Comparison of ENCODE assay signal across 16 cellular contexts in genomic region chr7:13848576-13849527, GRCh38.
DNase-seq lines count a peak whose midpoint lies in the region; ATAC-seq lines count a peak whose summit lies in the region.
"Had no signal": no experiment of that assay in that cellular context is flagged by ENCODE, and none has a peak within 500 bp of the region (broad histone marks: within the 10 kb centered on the region; RNA-seq: fewer than 3 reads in every experiment).

No MANE protein-coding gene starts in this region.

- H3K4ac ChIP-seq in mesenchymal stem cell (ENCODE audit: low read depth in 1 of 2, low read length in 2 of 2): peak overlapping the region; percentile 95 to 98

- peak overlapping the region; percentile 66 for H2AFZ ChIP-seq in mesenchymal stem cell (ENCODE audit: low read depth, low read length)

- H4K91ac ChIP-seq in mesenchymal stem cell (ENCODE audit: low read length): peak overlapping the region; percentile 95

- H4K20me1 ChIP-seq in BLaER1 treated with 17β-estradiol and CSF1 and Interleukin-3, amounts not matched to agents 10 nM and 100 nM: peaks cover 0 to 26% (median 0%) of the 10 kb centered on the region in 11 experiments; a peak in 2 of 22 replicates

- H2BK12ac ChIP-seq in mesenchymal stem cell (ENCODE audit: low read length in 2 of 2): peak overlapping the region; percentile 100

- intact Hi-C loops in activated naive CD4-positive, alpha-beta T cell treated with anti-CD3 and anti-CD28 coated beads for 36 hours (cut with micrococcal nuclease): no loop called here

- no peak for ATAC-seq in GM18870 (IDR thresholded peaks at IDR 0.05; ENCODE audit: unreplicated experiment)
- ATAC-seq in stimulated activated naive CD8-positive, alpha-beta T cell treated with anti-CD3 and anti-CD28 coated beads, Interleukin-15, Interleukin-2, amounts not matched to agents 100 U/mL and 50 U/mL, for 24 hours: no peak
- ATAC-seq: activated CD8-positive, alpha-beta T cell treated with anti-CD3 and anti-CD28 coated beads for 36 hours; foreskin keratinocyte; psoas muscle had no signal

- H3K14ac ChIP-seq in mesenchymal stem cell (ENCODE audit: low read length in 2 of 2): peak overlapping the region in 1 of 2 experiments; percentile 86

- no peaks in the 10 kb centered on the region for H3K36me3 Mint-ChIP-seq in activated naive CD4-positive, alpha-beta T cell treated with anti-CD3 and anti-CD28 coated beads for 36 hours (ENCODE audit: low read depth)

- no peak overlapping the region for H2BK5ac ChIP-seq in mesenchymal stem cell (ENCODE audit: low read depth, low read length, poor library complexity, severe bottlenecking)

- peak overlapping the region in 9 of 11 experiments; percentile 33 to 78 (median 54); a peak in 12 of 22 replicates for H3K4me2 ChIP-seq in BLaER1 treated with 17β-estradiol and CSF1 and Interleukin-3, amounts not matched to agents 10 nM and 100 nM
- H3K4me2 ChIP-seq in mesenchymal stem cell (ENCODE audit: low read length, poor library complexity, severe bottlenecking): no peak overlapping the region

- DNase-seq in MG63 (peak; percentile 42), cerebellum (ENCODE audit: low spot score) (peak; percentile 33), mesenchymal stem cell (no peak)
- DNase-seq in activated CD4-positive, CD25-positive, alpha-beta regulatory T cell treated with anti-CD3 and anti-CD28 coated beads, Interleukin-2, amount 50 U/mL, for 72 hours: no peak
- DNase-seq in stimulated activated naive CD8-positive, alpha-beta T cell treated with anti-CD3 and anti-CD28 coated beads, Interleukin-15, Interleukin-2, amounts not matched to agents 100 U/mL and 50 U/mL, for 24 hours: no peak
- no peak for DNase-seq in activated naive CD4-positive, alpha-beta T cell treated with anti-CD3 and anti-CD28 coated beads for 36 hours
- DNase-seq: activated CD8-positive, alpha-beta T cell treated with anti-CD3 and anti-CD28 coated beads for 36 hours; activated effector memory CD4-positive, alpha-beta T cell treated with Interleukin-2 at 50 U/mL for 16 hours; BE2C; foreskin keratinocyte; NCI-H2029 treated with DMSO at 0.1 percent for 48 hours; psoas muscle; SHP77; transverse colon had no signal

- CTCF ChIA-PET in activated naive CD4-positive, alpha-beta T cell treated with anti-CD3 and anti-CD28 coated beads for 36 hours (lab: Charles Lee): interaction anchor here (0.7 kb wide), 1 partner anchor 838 kb away, joined by 4 read pairs; no protein-coding TSS in a partner anchor

- peak overlapping the region; percentile 86 for H2BK120ac ChIP-seq in mesenchymal stem cell (ENCODE audit: low read depth, low read length)

- H3K27ac Mint-ChIP-seq in activated naive CD4-positive, alpha-beta T cell treated with anti-CD3 and anti-CD28 coated beads for 36 hours: no peak overlapping the region
- H3K27ac Mint-ChIP-seq: activated CD8-positive, alpha-beta T cell treated with anti-CD3 and anti-CD28 coated beads for 36 hours had no signal

- peak overlapping the region; percentile 99 for H4K8ac ChIP-seq in mesenchymal stem cell (ENCODE audit: low read length)

- no peaks in the 10 kb centered on the region for H3K27me3 Mint-ChIP-seq in activated naive CD4-positive, alpha-beta T cell treated with anti-CD3 and anti-CD28 coated beads for 36 hours (ENCODE audit: low read depth)
- H3K27me3 Mint-ChIP-seq: activated CD8-positive, alpha-beta T cell treated with anti-CD3 and anti-CD28 coated beads for 36 hours had no signal

- WGBS in mesenchymal stem cell: 98% methylated on average over 7 of the region's 7 CpGs

- peak overlapping the region in 4 of 11 experiments; percentile 64 to 76 (median 65); a peak in 5 of 22 replicates for H3K27ac ChIP-seq in BLaER1 treated with 17β-estradiol and CSF1 and Interleukin-3, amounts not matched to agents 10 nM and 100 nM
- H3K27ac ChIP-seq in mesenchymal stem cell (ENCODE audit: low read length, poor library complexity, severe bottlenecking): peak overlapping the region; percentile 5
- H3K27ac ChIP-seq: foreskin keratinocyte, psoas muscle had no signal

- peaks cover 18 to 38% (median 21%) of the 10 kb centered on the region in 10 experiments for H3K4me1 ChIP-seq in BLaER1 treated with 17β-estradiol and CSF1 and Interleukin-3, amounts not matched to agents 10 nM and 100 nM
- peaks cover 5% of the 10 kb centered on the region for H3K4me1 ChIP-seq in mesenchymal stem cell (ENCODE audit: control insufficient read depth, insufficient read depth, low read depth, low read length)
- H3K4me1 ChIP-seq: psoas muscle had no signal

- no peak overlapping the region for H3K4me3 Mint-ChIP-seq in activated naive CD4-positive, alpha-beta T cell treated with anti-CD3 and anti-CD28 coated beads for 36 hours
- H3K4me3 Mint-ChIP-seq: activated CD8-positive, alpha-beta T cell treated with anti-CD3 and anti-CD28 coated beads for 36 hours had no signal

- H3K9ac ChIP-seq in BLaER1 treated with 17β-estradiol and CSF1 and Interleukin-3, amounts not matched to agents 10 nM and 100 nM: no peak overlapping the region
- H3K9ac ChIP-seq in mesenchymal stem cell (ENCODE audit: low read length): peak overlapping the region; percentile 58

- peak overlapping the region; percentile 77 for H2BK15ac ChIP-seq in mesenchymal stem cell (ENCODE audit: low read depth, poor library complexity, severe bottlenecking)

- peak overlapping the region; percentile 96 for H2AK5ac ChIP-seq in mesenchymal stem cell (ENCODE audit: low read length, severe bottlenecking)

- no peak overlapping the region for H3K4me3 ChIP-seq in BLaER1 treated with 17β-estradiol and CSF1 and Interleukin-3, amounts not matched to agents 10 nM and 100 nM
- H3K4me3 ChIP-seq in MG63: no peak overlapping the region
- no peak overlapping the region for H3K4me3 ChIP-seq in mesenchymal stem cell (ENCODE audit: insufficient read depth in 1 of 2, low read depth in 1 of 2, low read length in 2 of 2)
- H3K4me3 ChIP-seq: psoas muscle, transverse colon had no signal

- H3K27me3 ChIP-seq in BLaER1 treated with 17β-estradiol and CSF1 and Interleukin-3, amounts not matched to agents 10 nM and 100 nM: peaks cover 0 to 91% (median 0%) of the 10 kb centered on the region in 11 experiments; a peak in 10 of 22 replicates
- H3K27me3 ChIP-seq in MG63 (no peaks in the 10 kb centered on the region), mesenchymal stem cell (ENCODE audit: control insufficient read depth in 1 of 2, insufficient read depth in 1 of 2, low read length in 2 of 2) (no peaks in the 10 kb centered on the region)
- H3K27me3 ChIP-seq: BE2C, transverse colon had no signal

- H3K9me3 Mint-ChIP-seq in activated naive CD4-positive, alpha-beta T cell treated with anti-CD3 and anti-CD28 coated beads for 36 hours: no peaks in the 10 kb centered on the region

- no peaks in the 10 kb centered on the region for H3K79me1 ChIP-seq in mesenchymal stem cell (replicated peaks; ENCODE audit: low read length, poor library complexity, severe bottlenecking)

- no peak overlapping the region for H3K23ac ChIP-seq in mesenchymal stem cell (ENCODE audit: low read length in 2 of 2)

- H3K18ac ChIP-seq in mesenchymal stem cell (ENCODE audit: low read depth in 1 of 2, low read length in 2 of 2): peak overlapping the region; percentile 92 to 99

- H3K36me3 ChIP-seq in BLaER1 treated with 17β-estradiol and CSF1 and Interleukin-3, amounts not matched to agents 10 nM and 100 nM: no peaks in the 10 kb centered on the region
- H3K36me3 ChIP-seq in MG63: no peaks in the 10 kb centered on the region
- no peaks in the 10 kb centered on the region for H3K36me3 ChIP-seq in mesenchymal stem cell (ENCODE audit: control insufficient read depth in 1 of 2, insufficient read depth in 2 of 2, low read depth in 1 of 2, low read length in 2 of 2)
- H3K36me3 ChIP-seq: BE2C, transverse colon had no signal

- peaks cover 6% of the 10 kb centered on the region for H3K4me1 Mint-ChIP-seq in activated naive CD4-positive, alpha-beta T cell treated with anti-CD3 and anti-CD28 coated beads for 36 hours (ENCODE audit: low read depth)

- H3K9me3 ChIP-seq in BLaER1 treated with 17β-estradiol and CSF1 and Interleukin-3, amounts not matched to agents 10 nM and 100 nM (replicated peaks in 1 of 11): no peaks in the 10 kb centered on the region
- no peaks in the 10 kb centered on the region for H3K9me3 ChIP-seq in MG63
- H3K9me3 ChIP-seq in mesenchymal stem cell (ENCODE audit: control insufficient read depth, low read length): no peaks in the 10 kb centered on the region
- H3K9me3 ChIP-seq: BE2C, psoas muscle, transverse colon had no signal

Comparison
In these comparisons a context has a peak if more than half of its experiments do, and no peak if none do; other contexts are left out.
1. DNase-seq: peak in MG63 (single experiment) and cerebellum (single experiment); none in mesenchymal stem cell (single experiment), activated CD4-positive, CD25-positive, alpha-beta regulatory T cell treated with anti-CD3 and anti-CD28 coated beads, Interleukin-2, amount 50 U/mL, for 72 hours (single experiment), stimulated activated naive CD8-positive, alpha-beta T cell treated with anti-CD3 and anti-CD28 coated beads, Interleukin-15, Interleukin-2, amounts not matched to agents 100 U/mL and 50 U/mL, for 24 hours (single experiment) and activated naive CD4-positive, alpha-beta T cell treated with anti-CD3 and anti-CD28 coated beads for 36 hours (single experiment).